ENCODE assay signal across 11 cellular contexts in genomic region chr6:11386323-11386722, GRCh38.
DNase-seq lines count a peak whose midpoint lies in the region; ATAC-seq lines count a peak whose summit lies in the region.
"Had no signal": no experiment of that assay in that cellular context is flagged by ENCODE, and none has a peak within 500 bp of the region (broad histone marks: within the 10 kb centered on the region; RNA-seq: fewer than 3 reads in every experiment).

No MANE protein-coding gene starts in this region.

- H3K36me3 Mint-ChIP-seq in activated T-helper 2 cell treated with anti-CD3 and anti-CD28 coated beads, Interferon-gamma antibody, Interleukin-2, Interleukin-4, amounts not matched to agents 10 μg/mL and 5 μg/mL and 100 μg/mL, durations not matched to agents 14 hours and 24 hours and 36 hours (ENCODE audit: low read depth) = peaks cover 8% of the 10 kb centered on the region

- H3K9me3 Mint-ChIP-seq in activated T-helper 2 cell treated with anti-CD3 and anti-CD28 coated beads, Interferon-gamma antibody, Interleukin-2, Interleukin-4, amounts not matched to agents 10 μg/mL and 5 μg/mL and 100 μg/mL, durations not matched to agents 14 hours and 24 hours and 36 hours = peaks cover 3% of the 10 kb centered on the region

- no peak overlapping the region for H3K4me3 Mint-ChIP-seq in activated T-helper 2 cell treated with anti-CD3 and anti-CD28 coated beads, Interferon-gamma antibody, Interleukin-2, Interleukin-4, amounts not matched to agents 10 μg/mL and 5 μg/mL and 100 μg/mL, durations not matched to agents 14 hours and 24 hours and 36 hours (ENCODE audit: low read depth)

- peak; percentile 73 for ATAC-seq in GM19468 (IDR thresholded peaks at IDR 0.05; ENCODE audit: extremely low read depth, unreplicated experiment)
- ATAC-seq in HG03095 (IDR thresholded peaks at IDR 0.05; ENCODE audit: unreplicated experiment) = peak; percentile 62
- ATAC-seq: lower lobe of right lung had no signal

- peak overlapping the region; percentile 63 for H3K27ac Mint-ChIP-seq in activated T-helper 2 cell treated with anti-CD3 and anti-CD28 coated beads, Interferon-gamma antibody, Interleukin-2, Interleukin-4, amounts not matched to agents 10 μg/mL and 5 μg/mL and 100 μg/mL, durations not matched to agents 14 hours and 24 hours and 36 hours

- intact Hi-C loops in activated T-helper 2 cell treated with anti-CD3 and anti-CD28 coated beads, Interferon-gamma antibody, Interleukin-2, Interleukin-4, amounts not matched to agents 10 μg/mL and 5 μg/mL and 100 μg/mL, durations not matched to agents 14 hours and 24 hours and 36 hours (cut with micrococcal nuclease) = loop anchor here (1.0 to 5.0 kb wide), 4 partner anchors 26 to 111 kb away; no protein-coding TSS in a partner anchor

- DNase-seq in NOMO-1 treated with DMSO at 0.1 percent for 48 hours (lab: John Stamatoyannopoulos, UW; ENCODE audit: unreplicated experiment) (peak; percentile 13), NOMO-1 treated with dmso at 0.1 percent for 144 hours (lab: John Stamatoyannopoulos, UW; ENCODE audit: unreplicated experiment) (no peak), SKM-1 (lab: John Stamatoyannopoulos, UW; ENCODE audit: unreplicated experiment) (no peak), NCI-H2029 treated with DMSO at 0.1 percent for 48 hours (lab: John Stamatoyannopoulos, UW) (no peak), NCI-H146 treated with DMSO at 0.1 percent for 48 hours (lab: John Stamatoyannopoulos, UW; ENCODE audit: unreplicated experiment) (no peak)
- DNase-seq in activated T-helper 2 cell treated with anti-CD3 and anti-CD28 coated beads, Interferon-gamma antibody, Interleukin-2, Interleukin-4, amounts not matched to agents 10 μg/mL and 5 μg/mL and 100 μg/mL, durations not matched to agents 14 hours and 24 hours and 36 hours (ENCODE audit: low spot score) = no peak
- DNase-seq: activated effector memory CD4-positive, alpha-beta T cell treated with anti-CD3 and anti-CD28 coated beads, Interleukin-2, amount 50 U/mL, for 16 hours; lower lobe of right lung; MG63 had no signal

- peaks cover 39% of the 10 kb centered on the region for H3K4me1 Mint-ChIP-seq in activated T-helper 2 cell treated with anti-CD3 and anti-CD28 coated beads, Interferon-gamma antibody, Interleukin-2, Interleukin-4, amounts not matched to agents 10 μg/mL and 5 μg/mL and 100 μg/mL, durations not matched to agents 14 hours and 24 hours and 36 hours (ENCODE audit: low read depth)

- no peaks in the 10 kb centered on the region for H3K27me3 Mint-ChIP-seq in activated T-helper 2 cell treated with anti-CD3 and anti-CD28 coated beads, Interferon-gamma antibody, Interleukin-2, Interleukin-4, amounts not matched to agents 10 μg/mL and 5 μg/mL and 100 μg/mL, durations not matched to agents 14 hours and 24 hours and 36 hours (ENCODE audit: low read depth)
